Comparison of ENCODE assay signal across 24 cellular contexts in the genomic region with DNA sequence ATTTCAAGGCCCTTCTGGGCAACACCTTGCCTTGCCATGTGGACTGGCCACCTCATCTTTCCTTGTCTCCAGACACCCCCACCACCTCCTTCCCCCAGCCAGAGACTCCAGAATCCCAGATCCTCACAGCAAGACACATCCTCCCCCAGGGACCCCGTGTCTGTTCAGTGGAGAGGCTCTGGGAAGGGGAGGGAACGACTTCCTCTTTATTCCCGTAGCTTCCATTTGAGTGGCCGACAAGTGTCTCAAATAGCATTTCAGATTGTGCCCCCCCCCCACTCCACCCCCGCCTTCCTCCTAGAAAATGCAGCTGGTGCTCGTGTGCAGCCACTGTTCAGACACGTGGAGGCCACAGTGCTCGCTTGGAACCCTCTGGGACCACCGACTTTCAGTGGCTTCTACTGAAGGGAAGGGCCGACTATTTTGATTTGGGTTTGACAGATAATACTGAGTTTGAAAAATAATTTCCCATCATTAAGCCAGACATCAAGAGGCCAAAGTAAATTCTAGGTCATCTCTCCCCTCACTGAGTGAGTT. TPM values are rescaled to one million over a fixed set of nuclear protein-coding genes. Genes with fewer than 3 reads are reported as not detected.
DNase-seq lines count a peak whose midpoint lies in the region; ATAC-seq and TF ChIP-seq lines count a peak whose summit lies in the region.
"Had no signal": no experiment of that assay in that cellular context is flagged by ENCODE, and none has a peak within 500 bp of the region (broad histone marks: within the 10 kb centered on the region; RNA-seq: fewer than 3 reads in every experiment).

No MANE protein-coding gene starts in this region.

- peaks cover 74% of the 10 kb centered on the region for H3K4me1 ChIP-seq in left ventricle myocardium inferior
- H3K4me1 ChIP-seq in left lung = peaks cover 3 to 7% of the 10 kb centered on the region in 2 donors

- H3K4me3 ChIP-seq in left ventricle myocardium inferior (no peak overlapping the region), left lung (no peak overlapping the region)
- H3K4me3 ChIP-seq: colonic mucosa, SJCRH30 had no signal

- no peak for DNase-seq in left ventricle myocardium inferior
- no peak for DNase-seq in cardiac septum (ENCODE audit: low spot score)
- peak; percentile 12 for DNase-seq in NCI-H510A treated with DMSO at 0.1 percent for 48 hours (lab: John Stamatoyannopoulos, UW)
- no peak for DNase-seq in left lung
- no peak for DNase-seq in AG08395 (ENCODE audit: low spot score)
- DNase-seq in GF-D8 (lab: John Stamatoyannopoulos, UW) = no peak
- no peak for DNase-seq in hepatic stellate cell (ENCODE audit: low spot score)
- DNase-seq: ACHN; activated CD4-positive, alpha-beta memory T cell treated with anti-CD3 and anti-CD28 coated beads, Interleukin-2, amount 10 ng/mL, durations not matched to agents 7 days and 5 days; activated naive CD4-positive, alpha-beta T cell treated with Interleukin-2 at 50 U/mL for 16 hours; activated T-cell treated with anti-CD3 and anti-CD28 coated beads, Interleukin-2, amount 50 U/mL, for 24 hours; CD4-positive, CD25-positive, alpha-beta regulatory T cell; colonic mucosa; DMS53; hypothalamus; Kasumi-1; kidney; NCI-H1417 treated with DMSO at 0.1 percent for 48 hours; NCI-H2171 treated with DMSO at 0.1 percent for 48 hours; small intestine; stimulated activated CD4-positive, alpha-beta T cell treated with anti-CD3 and anti-CD28 coated beads, Interleukin-4, amount 100 ng/mL, for 1 hour; WERI-Rb-1 had no signal

- intact Hi-C loops in left ventricle myocardium inferior (cut with micrococcal nuclease) (no loop called here), cardiac septum (cut with DNase I) (loop anchor here (10.0 kb wide), 1 partner anchor 109 kb away; no protein-coding TSS in a partner anchor), left lung (cut with DNase I) (loop anchor here in 1 of 2 donors (10.0 kb wide), 2 partner anchors 109 to 179 kb away; no protein-coding TSS in a partner anchor)

- no peaks in the 10 kb centered on the region for H3K9me3 ChIP-seq in left ventricle myocardium inferior (replicated peaks)
- H3K9me3 ChIP-seq in left lung = no peaks in the 10 kb centered on the region
- H3K9me3 ChIP-seq: colonic mucosa, SJCRH30 had no signal

- peak overlapping the region; percentile 31 for H3K27ac ChIP-seq in left ventricle myocardium inferior (replicated peaks)
- H3K27ac ChIP-seq in left lung = no peak overlapping the region
- H3K27ac ChIP-seq: colonic mucosa, SJCRH30, WERI-Rb-1 had no signal

- no peak for TF ChIP-seq CTCF in left ventricle myocardium inferior (IDR thresholded peaks at IDR 0.05; ENCODE audit: borderline replicate concordance)
- no peak for TF ChIP-seq CTCF in left lung (IDR thresholded peaks at IDR 0.05)

- ATAC-seq in left lung (peak; percentile 34), GM21723 (IDR thresholded peaks at IDR 0.05; ENCODE audit: unreplicated experiment) (no peak)

- H3K36me3 ChIP-seq in left ventricle myocardium inferior (no peaks in the 10 kb centered on the region), left lung (no peaks in the 10 kb centered on the region)
- H3K36me3 ChIP-seq: colonic mucosa, SJCRH30, WERI-Rb-1 had no signal

- H3K27me3 ChIP-seq in left ventricle myocardium inferior (ENCODE audit: low read depth) (no peaks in the 10 kb centered on the region), left lung (peaks cover 0 to 21% of the 10 kb centered on the region in 2 donors)
- H3K27me3 ChIP-seq: colonic mucosa, SJCRH30 had no signal

RNA-seq across cellular contexts. Expression of gene PPP2R5C, which starts 14.3 kb away (rescaled TPM):
- 198 TPM for total RNA-seq in left ventricle myocardium inferior
- total RNA-seq in cardiac septum = 202 TPM
- 100 to 1,000 TPM; 146 to 176 TPM for total RNA-seq in left lung
